In genomic region chr10:129709101-129709500, GRCh38 we compare ENCODE assay signal across 25 cellular contexts.
"Had no signal": no experiment of that assay in that cellular context is flagged by ENCODE, and none has a peak within 500 bp of the region (broad histone marks: within the 10 kb centered on the region; RNA-seq: fewer than 3 reads in every experiment).

No MANE protein-coding gene starts in this region.

- H3K9me3 ChIP-seq: gastrocnemius medialis, mucosa of descending colon, ovary, stomach, thyroid gland, vagina had no signal

- H3K27ac Mint-ChIP-seq: effector memory CD8-positive, alpha-beta T cell; mesothelial cell of epicardium; naive thymus-derived CD4-positive, alpha-beta T cell; stimulated activated effector memory CD8-positive, alpha-beta T cell treated with anti-CD3 and anti-CD28 coated beads, Interleukin-12 subunit alpha, Interleukin-12 subunit beta, amount 100 ng/mL, for 72 hours had no signal

- H3K27ac ChIP-seq: epithelial cell of prostate, gastrocnemius medialis, ovary, stomach, thyroid gland, vagina had no signal

- DNase-seq: cortex of kidney; effector memory CD8-positive, alpha-beta T cell; foreskin fibroblast; gastrocnemius medialis; kidney; mesenchymal stem cell; mucosa of descending colon; naive thymus-derived CD4-positive, alpha-beta T cell; nucleus accumbens; ovary; stimulated activated CD4-positive, alpha-beta T cell treated with anti-CD3 and anti-CD28 coated beads, Interleukin-12 subunit alpha, Interleukin-12 subunit beta, amount 100 ng/mL, for 4 hours; stimulated activated CD4-positive, alpha-beta T cell treated with anti-CD3 and anti-CD28 coated beads, Interleukin-2, amount 100 ng/mL, for 24 hours; stimulated activated CD4-positive, alpha-beta T cell treated with anti-CD3 and anti-CD28 coated beads, Interleukin-4, amount 100 ng/mL, for 24 hours; stimulated activated naive CD4-positive, alpha-beta T cell treated with Interleukin-2 at 50 U/mL for 16 hours; stomach; thyroid gland; trophoblast cell had no signal

- H3K36me3 ChIP-seq: gastrocnemius medialis, ovary, thyroid gland, vagina had no signal

- H3K27me3 Mint-ChIP-seq: effector memory CD8-positive, alpha-beta T cell; naive thymus-derived CD4-positive, alpha-beta T cell had no signal

- H3K9me3 Mint-ChIP-seq: effector memory CD8-positive, alpha-beta T cell; mesothelial cell of epicardium; nephron; stimulated activated effector memory CD8-positive, alpha-beta T cell treated with anti-CD3 and anti-CD28 coated beads, Interleukin-12 subunit alpha, Interleukin-12 subunit beta, amount 100 ng/mL, for 72 hours had no signal

- H3K4me3 ChIP-seq: gastrocnemius medialis, mucosa of descending colon, ovary, smooth muscle cell, stomach, thyroid gland, vagina had no signal

- ATAC-seq: effector memory CD8-positive, alpha-beta T cell; esophagus mucosa; gastrocnemius medialis; mucosa of descending colon; naive thymus-derived CD4-positive, alpha-beta T cell; sciatic nerve had no signal

- H3K27me3 ChIP-seq: gastrocnemius medialis, ovary, stomach, thyroid gland, vagina had no signal

- H3K4me3 Mint-ChIP-seq: effector memory CD8-positive, alpha-beta T cell; mesothelial cell of epicardium; naive thymus-derived CD4-positive, alpha-beta T cell; nephron; stimulated activated effector memory CD8-positive, alpha-beta T cell treated with anti-CD3 and anti-CD28 coated beads, Interleukin-12 subunit alpha, Interleukin-12 subunit beta, amount 100 ng/mL, for 72 hours had no signal
